9 cellular contexts compared by ENCODE assay signal in the genomic region with DNA sequence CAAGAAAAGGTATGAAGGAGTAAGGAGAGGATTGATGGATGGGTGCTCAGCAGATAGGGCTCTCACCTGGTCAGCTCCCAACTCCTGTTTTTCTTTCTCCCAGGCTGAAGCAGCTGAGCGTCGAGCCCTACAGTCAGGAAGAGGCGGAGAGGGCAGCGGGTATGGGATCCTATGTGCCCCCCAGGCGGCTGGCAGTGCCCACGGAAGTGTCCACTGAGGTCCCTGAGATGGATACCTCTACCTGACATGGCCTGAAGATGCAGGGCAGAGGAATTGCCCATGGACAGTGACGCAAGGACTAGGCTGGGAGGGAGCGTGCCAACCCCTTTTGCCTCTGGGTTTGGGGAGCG. TPM values are rescaled to one million over a fixed set of nuclear protein-coding genes. Genes with fewer than 3 reads are reported as not detected.
DNase-seq lines count a peak whose midpoint lies in the region; ATAC-seq and TF ChIP-seq lines count a peak whose summit lies in the region.
"Had no signal": no experiment of that assay in that cellular context is flagged by ENCODE, and none has a peak within 500 bp of the region (broad histone marks: within the 10 kb centered on the region; RNA-seq: fewer than 3 reads in every experiment).

No MANE protein-coding gene starts in this region.

- POLR2A ChIA-PET in CD4-positive, alpha-beta T cell (lab: Charles Lee), result interaction anchor here (1.2 to 1.8 kb wide), 3 partner anchors 44 to 68 kb away, joined by 4 to 36 read pairs (median 6); partner anchors contain the start of gene CEP85
- POLR2A ChIA-PET in PC-3 (lab: Charles Lee; ENCODE audit: unreplicated experiment), result interaction anchor here (0.6 kb wide), 1 partner anchor 59 kb away, joined by 3 read pairs; the partner anchor contains the start of gene PDIK1L

- no peak overlapping the region for H4K91ac ChIP-seq in neuronal stem cell (ENCODE audit: low read depth, low read length, poor library complexity)

- WGBS in neuronal stem cell (ENCODE audit: extremely low coverage in 2 of 2, insufficient read length in 2 of 2, insufficient replicate concordance in 1 of 2), 2 donors, result no CpG with 5 or more reads among the region's 9 CpGs

- H3K4me1 ChIP-seq in PC-3 (ENCODE audit: insufficient read depth, low read length), result peaks cover 11% of the 10 kb centered on the region
- H3K4me1 ChIP-seq in neuronal stem cell (ENCODE audit: control insufficient read depth in 2 of 2, insufficient read depth in 1 of 2, low read depth in 1 of 2, low read length in 2 of 2), result peaks cover 23 to 36% of the 10 kb centered on the region in 2 donors

- H3K27ac ChIP-seq in CD4-positive, alpha-beta T cell (ENCODE audit: low read depth, low read length), result no peak overlapping the region
- H3K27ac ChIP-seq in PC-3 (ENCODE audit: low read length) (peak overlapping the region; percentile 72; the same call in 1 of the 2 replicates), neuronal stem cell (replicated peaks; ENCODE audit: low read length) (no peak overlapping the region)

- peaks cover 12% of the 10 kb centered on the region for H3K4me1 Mint-ChIP-seq in CD4-positive, alpha-beta T cell (ENCODE audit: low read depth)

- no peak overlapping the region for H3K18ac ChIP-seq in neuronal stem cell (ENCODE audit: low read length)

- H3K79me2 ChIP-seq in PC-3 (ENCODE audit: low read length), result peaks cover 19% of the 10 kb centered on the region

- H3K4me2 ChIP-seq in PC-3 (ENCODE audit: low read length) (peak overlapping the region; percentile 97), neuronal stem cell (ENCODE audit: insufficient read depth, low read length, poor library complexity, severe bottlenecking) (peak overlapping the region; percentile 98)

- H3K27me3 ChIP-seq in CD4-positive, alpha-beta T cell (ENCODE audit: control insufficient read depth, insufficient read depth, low read length), result no peaks in the 10 kb centered on the region
- no peaks in the 10 kb centered on the region for H3K27me3 ChIP-seq in PC-3 (ENCODE audit: low read length)
- peaks cover 0 to 3% (median 0%) of the 10 kb centered on the region in 3 experiments for H3K27me3 ChIP-seq in neuronal stem cell (ENCODE audit: control insufficient read depth in 3 of 3, insufficient read depth in 3 of 3, low read depth in 1 of 3, low read length in 3 of 3)

- no peak overlapping the region for H3K4ac ChIP-seq in neuronal stem cell (ENCODE audit: low read length)

- H3K9me3 ChIP-seq in CD4-positive, alpha-beta T cell (ENCODE audit: control insufficient read depth, low read length), result no peaks in the 10 kb centered on the region
- H3K9me3 ChIP-seq in PC-3 (ENCODE audit: low read length) (no peaks in the 10 kb centered on the region), neuronal stem cell (replicated peaks in 1 of 2; ENCODE audit: control insufficient read depth in 2 of 2, insufficient read depth in 1 of 2, low read depth in 1 of 2, low read length in 2 of 2) (no peaks in the 10 kb centered on the region)

- no peaks in the 10 kb centered on the region for H3K36me3 ChIP-seq in PC-3 (ENCODE audit: low read depth, low read length)
- H3K36me3 ChIP-seq in neuronal stem cell (replicated peaks in 1 of 2; ENCODE audit: control insufficient read depth in 2 of 2, insufficient read depth in 2 of 2, low read length in 2 of 2), result peaks cover 7 to 11% of the 10 kb centered on the region in 2 donors

- no peak for ATAC-seq in CD4-positive, alpha-beta T cell (ENCODE audit: poor library complexity)
- peak; percentile 12; the same call in 1 of the 2 replicates for ATAC-seq in PC-3
- ATAC-seq in HG03521 (IDR thresholded peaks at IDR 0.05; ENCODE audit: unreplicated experiment), result no peak

- no peak for DNase-seq in CD4-positive, alpha-beta T cell
- DNase-seq in PC-3 (no peak), epithelial cell of proximal tubule (ENCODE audit: low read depth) (no peak), neuronal stem cell (ENCODE audit: low spot score) (no peak), AG08396 (ENCODE audit: low spot score) (no peak), NOMO-1 treated with DMSO at 0.1 percent for 48 hours (lab: John Stamatoyannopoulos, UW; ENCODE audit: unreplicated experiment) (no peak), cerebellum (ENCODE audit: low spot score) (no peak)

- peak overlapping the region; percentile 86 for H2AK5ac ChIP-seq in neuronal stem cell (ENCODE audit: low read depth, low read length)

- H3K9ac ChIP-seq in PC-3 (ENCODE audit: low read length) (peak overlapping the region; percentile 99), neuronal stem cell (ENCODE audit: low read depth, low read length, poor library complexity) (no peak overlapping the region)

- no peak overlapping the region for H2BK5ac ChIP-seq in neuronal stem cell (ENCODE audit: low read length)

- H3K23ac ChIP-seq in neuronal stem cell (ENCODE audit: low read depth, low read length, poor library complexity), result no peak overlapping the region

- peaks cover 8% of the 10 kb centered on the region for H3K79me1 ChIP-seq in neuronal stem cell (ENCODE audit: low read depth, low read length)

- H3K9me2 ChIP-seq in PC-3 (replicated peaks; ENCODE audit: low read length), result no peaks in the 10 kb centered on the region

- intact Hi-C loops in CD4-positive, alpha-beta T cell (cut with DNase I, micrococcal nuclease), result no loop called here
- intact Hi-C loops in PC-3 (cut with micrococcal nuclease), result no loop called here

- CTCF ChIA-PET in CD4-positive, alpha-beta T cell (lab: Charles Lee), result interaction anchor here (1.0 to 2.9 kb wide), 11 partner anchors 20 to 209 kb away, joined by 3 to 50 read pairs (median 5); partner anchors contain the start of genes CATSPER4 and CEP85
- CTCF ChIA-PET in PC-3 (lab: Charles Lee), result interaction anchor here (0.7 to 1.6 kb wide), 3 partner anchors 25 to 64 kb away, joined by 4 to 23 read pairs (median 6); partner anchors contain the start of gene CEP85

- H3K27ac Mint-ChIP-seq in CD4-positive, alpha-beta T cell, result peak overlapping the region; percentile 61

- no peaks in the 10 kb centered on the region for H3K36me3 Mint-ChIP-seq in CD4-positive, alpha-beta T cell (ENCODE audit: low read depth)

- H2AFZ ChIP-seq in PC-3 (ENCODE audit: low read length) (peak overlapping the region; percentile 97), neuronal stem cell (ENCODE audit: low read length) (peak overlapping the region; percentile 97)

- no peaks in the 10 kb centered on the region for H3F3A ChIP-seq in PC-3 (ENCODE audit: low read length, unreplicated experiment)

- H2BK15ac ChIP-seq in neuronal stem cell (ENCODE audit: low read length), result no peak overlapping the region

- H3K4me3 ChIP-seq in PC-3 (ENCODE audit: low read length), result peak overlapping the region; percentile 98
- peak overlapping the region; percentile 97 for H3K4me3 ChIP-seq in epithelial cell of proximal tubule (ENCODE audit: low read depth, low read length)
- H3K4me3 ChIP-seq in neuronal stem cell (ENCODE audit: low read length in 2 of 2), result peak overlapping the region; percentile 70 to 87

- TF ChIP-seq CTCF in CD4-positive, alpha-beta T cell (IDR thresholded peaks at IDR 0.05), result no peak
- TF ChIP-seq CTCF in PC-3 (conservative IDR thresholded peaks at IDR 0.05; ENCODE audit: low read depth, low read length) (no peak), epithelial cell of proximal tubule (conservative IDR thresholded peaks at IDR 0.05; ENCODE audit: low read depth, low read length) (no peak)

- H3K14ac ChIP-seq in neuronal stem cell (ENCODE audit: low read length), result no peak overlapping the region

- no peaks in the 10 kb centered on the region for H3K9me3 Mint-ChIP-seq in CD4-positive, alpha-beta T cell

- peak overlapping the region; percentile 90 for H3K4me3 Mint-ChIP-seq in CD4-positive, alpha-beta T cell

- no peak overlapping the region for H4K8ac ChIP-seq in neuronal stem cell (ENCODE audit: low read depth, low read length)

- no peaks in the 10 kb centered on the region for H4K20me1 ChIP-seq in PC-3 (ENCODE audit: low read length)

- H2BK12ac ChIP-seq in neuronal stem cell (ENCODE audit: low read length), result no peak overlapping the region

- BruUV-seq in PC-3 (replicated peaks; lab: Mats Ljungman, UMichigan), result TSS peak; percentile 88

- no peak overlapping the region for H2BK120ac ChIP-seq in neuronal stem cell (ENCODE audit: low read depth, low read length)

- no peaks in the 10 kb centered on the region for H3K27me3 Mint-ChIP-seq in CD4-positive, alpha-beta T cell

RNA-seq across cellular contexts. Expression of gene ZNF593, which starts 0.7 kb away (rescaled TPM):
- total RNA-seq in CD4-positive, alpha-beta T cell, result 1 to 10 TPM; 5.0 to 6.6 TPM
- total RNA-seq in PC-3 (2014; rRNA removed), result 155 and 165 TPM in 2 replicates
- total RNA-seq in epithelial cell of proximal tubule, result 80.4 and 89.3 TPM in 2 replicates
- polyA plus RNA-seq in neuronal stem cell (2013, experiment 1 of 2), result 29.0 TPM
- 28.3 TPM for polyA plus RNA-seq in neuronal stem cell (2013, experiment 2 of 2)
- total RNA-seq in cerebellum, result 11.6 TPM

RNA-seq across cellular contexts. Expression of gene ZNF593OS, which starts 1.2 kb away (rescaled TPM):
- total RNA-seq in CD4-positive, alpha-beta T cell, result not detected
- total RNA-seq in PC-3 (2014; rRNA removed) (not detected in 2 replicates), epithelial cell of proximal tubule (not detected in 2 replicates), cerebellum (1.5 TPM)
- 0.74 TPM for polyA plus RNA-seq in neuronal stem cell (2013, experiment 1 of 2)
- 0.66 TPM for polyA plus RNA-seq in neuronal stem cell (2013, experiment 2 of 2)
- total RNA-seq: SK-MEL-5 had no signal

RNA-seq across cellular contexts. Expression of gene C1orf232, which starts 1.7 kb away (rescaled TPM):
- not detected for total RNA-seq in CD4-positive, alpha-beta T cell
- not detected in 2 replicates for total RNA-seq in PC-3 (2014; rRNA removed)
- total RNA-seq in epithelial cell of proximal tubule, result not detected in 2 replicates
- polyA plus RNA-seq in neuronal stem cell (2013, experiment 1 of 2), result 0.13 TPM
- polyA plus RNA-seq in neuronal stem cell (2013, experiment 2 of 2), result not detected
- total RNA-seq in cerebellum, result not detected
- total RNA-seq: SK-MEL-5 had no signal

RNA-seq across cellular contexts. Expression of gene CNKSR1, which starts 6.8 kb away (rescaled TPM):
- total RNA-seq in CD4-positive, alpha-beta T cell, result 1 to 10 TPM; 2.3 to 3.6 TPM
- total RNA-seq in PC-3 (2014; rRNA removed) (32.1 and 34.5 TPM in 2 replicates), epithelial cell of proximal tubule (6.7 and 14.8 TPM in 2 replicates), cerebellum (4.1 TPM)
- 6.9 TPM for polyA plus RNA-seq in neuronal stem cell (2013, experiment 1 of 2)
- polyA plus RNA-seq in neuronal stem cell (2013, experiment 2 of 2), result 6.8 TPM

RNA-seq across cellular contexts. Expression of gene FAM110D, which starts 11.6 kb away (rescaled TPM):
- total RNA-seq in CD4-positive, alpha-beta T cell, result not detected
- not detected in 2 replicates for total RNA-seq in PC-3 (2014; rRNA removed)
- total RNA-seq in epithelial cell of proximal tubule, result not detected in 2 replicates
- 0.61 TPM for polyA plus RNA-seq in neuronal stem cell (2013, experiment 1 of 2)
- 0.54 TPM for polyA plus RNA-seq in neuronal stem cell (2013, experiment 2 of 2)
- total RNA-seq in cerebellum, result 0.64 TPM
